ENCODE assay signal across 1 cellular context in genomic region chr20:3160418-3160817, GRCh38.
TF ChIP-seq lines count a peak whose summit lies in the region.

No MANE protein-coding gene starts in this region.

TF ChIP-seq in IMR-90, 13 proteins besides CTCF, POLR2A, EP300 and RAD21:
- TF ChIP-seq BHLHE40 (IDR thresholded peaks at IDR 0.05; ENCODE audit: low read depth, low read length) (no peak), MAZ (IDR thresholded peaks at IDR 0.05; ENCODE audit: borderline replicate concordance, low read depth, low read length) (no peak), RFX5 (IDR thresholded peaks at IDR 0.05; ENCODE audit: low read depth, low read length) (no peak), MXI1 (IDR thresholded peaks at IDR 0.05; ENCODE audit: borderline replicate concordance, low read depth, low read length) (no peak), RCOR1 (IDR thresholded peaks at IDR 0.05; ENCODE audit: insufficient replicate concordance, low read length) (no peak), NFE2L2 (IDR thresholded peaks at IDR 0.05; ENCODE audit: low read depth, low read length) (no peak), FOS (IDR thresholded peaks at IDR 0.05; ENCODE audit: low read depth, low read length) (no peak), USF2 (IDR thresholded peaks at IDR 0.05; ENCODE audit: low read depth, low read length) (no peak)
- TF ChIP-seq, protein P1, sequence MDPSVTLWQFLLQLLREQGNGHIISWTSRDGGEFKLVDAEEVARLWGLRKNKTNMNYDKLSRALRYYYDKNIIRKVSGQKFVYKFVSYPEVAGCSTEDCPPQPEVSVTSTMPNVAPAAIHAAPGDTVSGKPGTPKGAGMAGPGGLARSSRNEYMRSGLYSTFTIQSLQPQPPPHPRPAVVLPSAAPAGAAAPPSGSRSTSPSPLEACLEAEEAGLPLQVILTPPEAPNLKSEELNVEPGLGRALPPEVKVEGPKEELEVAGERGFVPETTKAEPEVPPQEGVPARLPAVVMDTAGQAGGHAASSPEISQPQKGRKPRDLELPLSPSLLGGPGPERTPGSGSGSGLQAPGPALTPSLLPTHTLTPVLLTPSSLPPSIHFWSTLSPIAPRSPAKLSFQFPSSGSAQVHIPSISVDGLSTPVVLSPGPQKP (IDR thresholded peaks at IDR 0.05; ENCODE audit: borderline replicate concordance, low read depth, low read length): no peak
